Comparison of ENCODE assay signal across 10 cellular contexts in the genomic region with DNA sequence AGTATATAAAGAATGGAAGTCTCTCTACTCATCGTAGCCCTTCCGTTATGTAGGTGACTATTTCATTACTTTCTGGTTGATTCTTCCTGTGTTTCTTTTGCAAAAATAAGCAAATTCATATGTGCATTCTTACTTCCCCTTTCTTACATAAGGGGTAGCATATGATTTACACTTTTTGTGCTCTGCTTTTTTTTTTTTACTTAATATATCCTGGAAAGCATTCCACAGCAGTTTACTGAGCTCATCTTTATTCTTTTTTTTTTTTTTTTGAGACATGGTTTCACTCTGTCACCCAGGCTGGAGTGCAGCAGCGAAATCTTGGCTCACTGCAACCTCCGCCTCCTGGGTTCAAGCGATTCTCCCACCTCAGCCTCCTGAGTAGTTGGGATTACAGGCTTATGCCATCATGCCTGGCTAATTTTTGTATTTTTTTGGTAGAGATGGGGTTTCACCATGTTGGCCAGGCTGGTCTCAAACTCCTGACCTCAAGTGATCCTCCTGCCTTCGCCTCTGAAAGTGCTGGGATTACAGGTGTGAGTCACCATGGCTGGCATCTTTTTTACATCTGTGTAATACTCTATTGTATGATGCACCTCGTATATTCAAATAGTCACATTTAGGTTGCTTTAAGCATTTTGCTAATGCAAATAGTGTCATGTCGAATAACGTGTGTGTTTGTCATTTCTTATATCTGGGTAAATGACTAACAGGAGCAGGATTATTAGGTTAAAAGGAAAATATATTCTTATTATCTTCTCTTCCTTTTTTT. TPM values are rescaled to one million over a fixed set of nuclear protein-coding genes. Genes with fewer than 3 reads are reported as not detected.
DNase-seq lines count a peak whose midpoint lies in the region; ATAC-seq and TF ChIP-seq lines count a peak whose summit lies in the region.
"Had no signal": no experiment of that assay in that cellular context is flagged by ENCODE, and none has a peak within 500 bp of the region (broad histone marks: within the 10 kb centered on the region; RNA-seq: fewer than 3 reads in every experiment).

No MANE protein-coding gene starts in this region.

- 65 to 69% methylated on average over 9 of the region's 9 CpGs for WGBS in lower leg skin, 2 donors

- H3K36me3 ChIP-seq in colonic mucosa: no peaks in the 10 kb centered on the region

- H3K27me3 ChIP-seq in colonic mucosa: no peaks in the 10 kb centered on the region

- H3K4me1 ChIP-seq in colonic mucosa: no peaks in the 10 kb centered on the region

- no peak for TF ChIP-seq CTCF in colonic mucosa (IDR thresholded peaks at IDR 0.05)
- no peak for TF ChIP-seq CTCF in lower leg skin (IDR thresholded peaks at IDR 0.05)

- TF ChIP-seq POLR2A in lower leg skin (IDR thresholded peaks at IDR 0.05): no peak

- DNase-seq in colonic mucosa (no peak), ACHN (no peak), lower leg skin (ENCODE audit: low spot score in 2 of 2) (no peak)
- no peak for DNase-seq in stimulated activated CD4-positive, alpha-beta T cell treated with anti-CD3 and anti-CD28 coated beads, Interleukin-4, amount 100 ng/mL, for 4 hours
- DNase-seq in activated CD4-positive, CD25-positive, alpha-beta regulatory T cell (lab: John Stamatoyannopoulos, UW): no peak
- DNase-seq: mesendoderm had no signal

- intact Hi-C loops in colonic mucosa (cut with DNase I) (no loop called here), lower leg skin (cut with DNase I; ENCODE audit: low total_unique reads) (no loop called here)

- H3K9ac ChIP-seq in colonic mucosa (ENCODE audit: low read depth in 2 of 2, low read length in 2 of 2): no peak overlapping the region

- no peaks in the 10 kb centered on the region for H3K9me3 ChIP-seq in colonic mucosa

- in situ Hi-C loops in ACHN (cut with HindIII; ENCODE audit: low pct_ligation_motif_present, low pct_unique_long_range_greater_than_20kb, low sequenced_read_pairs): no loop called here

- H3K27ac ChIP-seq in colonic mucosa: peak overlapping the region; percentile 40

- H3K4me3 ChIP-seq in colonic mucosa (no peak overlapping the region), lower leg skin (ENCODE audit: low read depth, poor library complexity, severe bottlenecking) (no peak overlapping the region)
- H3K4me3 ChIP-seq: skin epidermis had no signal

- peak; percentile 17 for ATAC-seq in GM18858 (IDR thresholded peaks at IDR 0.05; ENCODE audit: unreplicated experiment)
- ATAC-seq in GM21619 (IDR thresholded peaks at IDR 0.05; ENCODE audit: unreplicated experiment): peak; percentile 23
- ATAC-seq in HG03432 (IDR thresholded peaks at IDR 0.05; ENCODE audit: unreplicated experiment): peak; percentile 42

RNA-seq across cellular contexts. Expression of gene SCAMP5, which starts 13.1 kb away (rescaled TPM):
- total RNA-seq in colonic mucosa: 10 to 100 TPM in 1 of 2 donors, 1 to 10 TPM in 1; 4.9 to 24.9 TPM
- 1 to 10 TPM in 3 of 4 donors, under 1 TPM in 1; 0.46 to 5.4 (median 1.2) TPM for total RNA-seq in lower leg skin

RNA-seq across cellular contexts. Expression of gene PPCDC, which starts 15.0 kb away (rescaled TPM):
- 10 to 100 TPM; 10.1 to 23.1 TPM for total RNA-seq in colonic mucosa
- total RNA-seq in lower leg skin: 10 to 100 TPM; 14.4 to 21.4 (median 17.5) TPM

RNA-seq across cellular contexts. Expression of gene RPP25, which starts 51.9 kb away (rescaled TPM):
- total RNA-seq in colonic mucosa: 10 to 100 TPM in 1 of 2 donors, 1 to 10 TPM in 1; 7.8 to 25.5 TPM
- total RNA-seq in lower leg skin: 10 to 100 TPM in 1 of 4 donors, 1 to 10 TPM in 3; 5.4 to 10.6 (median 8.4) TPM
